In the genomic region with DNA sequence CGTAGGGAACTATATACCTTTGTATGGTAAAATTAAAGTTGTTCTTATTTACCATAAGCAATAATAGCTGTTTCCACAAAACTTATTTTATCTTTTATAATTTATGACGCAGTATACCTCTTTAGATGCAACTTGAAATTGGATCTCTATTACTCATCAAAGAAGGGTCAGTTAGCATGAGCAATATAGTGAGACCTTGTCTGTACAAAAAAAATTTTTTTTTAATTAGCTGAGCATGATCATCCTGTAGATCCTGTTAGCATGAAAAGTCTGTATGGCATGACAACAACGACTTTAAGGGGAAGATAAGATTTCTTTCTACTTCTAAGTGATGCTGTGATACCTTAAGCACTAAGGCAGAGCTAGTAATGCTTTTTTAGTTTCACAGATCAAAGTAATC, we compare ENCODE assay signal across 27 cellular contexts.
"Had no signal": no experiment of that assay in that cellular context is flagged by ENCODE, and none has a peak within 500 bp of the region (broad histone marks: within the 10 kb centered on the region; RNA-seq: fewer than 3 reads in every experiment).

No MANE protein-coding gene starts in this region.

- ATAC-seq: left colon; left lung; lower lobe of right lung; naive thymus-derived CD8-positive, alpha-beta T cell; pancreas; right cardiac atrium; stimulated activated memory B cell treated with anti-CD40 and anti-IgM and Interleukin-4, amounts not matched to agents 10 μg/mL and 1 μg/mL and 100 μg/mL, for 72 hours had no signal

- FAIRE-seq: islet of Langerhans, kidney, pancreas had no signal

- DNase-seq: hypothalamus; immature natural killer cell; kidney; left colon; left lung; lower lobe of right lung; mammary epithelial cell; mesenchymal stem cell; naive thymus-derived CD8-positive, alpha-beta T cell; nucleus accumbens; pancreas; posterior cingulate gyrus; retina; right cardiac atrium; stimulated activated CD4-positive, alpha-beta T cell treated with anti-CD3 and anti-CD28 coated beads, Interleukin-1b, Interleukin-23, amount 100 ng/mL, for 48 hours; stimulated activated CD4-positive, alpha-beta T cell treated with anti-CD3 and anti-CD28 coated beads, Interleukin-2, amount 100 ng/mL, for 48 hours; stimulated activated CD4-positive, alpha-beta T cell treated with anti-CD3 and anti-CD28 coated beads, Interleukin-4, amount 100 ng/mL, for 4 hours; stimulated activated CD8-positive, alpha-beta memory T cell treated with anti-CD3 and anti-CD28 coated beads, Interleukin-4, amount 100 ng/mL, for 48 hours; stimulated activated naive CD4-positive, alpha-beta T cell treated with Interleukin-2 at 50 U/mL for 16 hours; stimulated activated naive CD8-positive, alpha-beta T cell treated with anti-CD3 and anti-CD28 coated beads, Interleukin-15, amount 100 ng/mL, for 72 hours; substantia nigra had no signal

- H3K27me3 ChIP-seq: pancreas, tibial nerve, vagina had no signal

- H3K4me1 ChIP-seq: lower lobe of right lung had no signal

- H3K36me3 ChIP-seq: left lung, pancreas, prostate gland had no signal

- H3K9me3 ChIP-seq: left lung, lower lobe of right lung, pancreas, prostate gland, tibial nerve, vagina had no signal

- H3K4me2 ChIP-seq: smooth muscle cell had no signal

- H3K27ac ChIP-seq: left lung, lower lobe of right lung, pancreas, prostate gland, tibial nerve, vagina had no signal

- H3K4me3 ChIP-seq: left lung, lower lobe of right lung, pancreas, prostate gland, smooth muscle cell, tibial nerve, vagina had no signal
